ENCODE assay signal across 11 cellular contexts in genomic region chr2:153543639-153544071, GRCh38.
DNase-seq lines count a peak whose midpoint lies in the region; ATAC-seq and TF ChIP-seq lines count a peak whose summit lies in the region.
"Had no signal": no experiment of that assay in that cellular context is flagged by ENCODE, and none has a peak within 500 bp of the region (broad histone marks: within the 10 kb centered on the region; RNA-seq: fewer than 3 reads in every experiment).

No MANE protein-coding gene starts in this region.

- H3K9me3 ChIP-seq in upper lobe of left lung: peaks cover 0 to 8% (median 0%) of the 10 kb centered on the region in 4 donors

- H3K4me1 ChIP-seq in upper lobe of left lung: no peaks in the 10 kb centered on the region
- H3K4me1 ChIP-seq: breast epithelium had no signal

- H3K9me3 Mint-ChIP-seq in activated CD8-positive, alpha-beta memory T cell treated with anti-CD3 and anti-CD28 coated beads, Interleukin-2, amount 10 ng/mL, durations not matched to agents 7 days and 5 days (ENCODE audit: low read depth): peaks cover 7% of the 10 kb centered on the region
- H3K9me3 Mint-ChIP-seq: neural crest cell had no signal

- no peak for DNase-seq in activated CD8-positive, alpha-beta memory T cell treated with anti-CD3 and anti-CD28 coated beads, Interleukin-2, amount 10 ng/mL, durations not matched to agents 7 days and 5 days
- no peak for DNase-seq in activated CD8-positive, alpha-beta memory T cell treated with anti-CD3 and anti-CD28 coated beads, Interleukin-2, amount 50 U/mL, for 4 hours
- peak; percentile 93 for DNase-seq in NCI-H748 (lab: John Stamatoyannopoulos, UW; ENCODE audit: unreplicated experiment)
- DNase-seq in renal cortical epithelial cell (ENCODE audit: low read depth): peak; percentile 84
- no peak for DNase-seq in HuH-7.5 (ENCODE audit: low spot score)
- no peak for DNase-seq in NCI-H128 (lab: John Stamatoyannopoulos, UW; ENCODE audit: unreplicated experiment)
- no peak for DNase-seq in upper lobe of left lung
- DNase-seq: glutamatergic neuron had no signal

- H3K4me3 ChIP-seq in upper lobe of left lung: no peak overlapping the region
- H3K4me3 ChIP-seq: breast epithelium had no signal

- peak; percentile 63 for ATAC-seq in activated CD8-positive, alpha-beta memory T cell treated with anti-CD3 and anti-CD28 coated beads, Interleukin-2, amount 10 ng/mL, durations not matched to agents 7 days and 5 days
- peak; percentile 97 for ATAC-seq in HG03095 (IDR thresholded peaks at IDR 0.05; ENCODE audit: unreplicated experiment)
- no peak for ATAC-seq in upper lobe of left lung (ENCODE audit: low FRiP score in 2 of 2)

- no peak for TF ChIP-seq POLR2A in upper lobe of left lung (IDR thresholded peaks at IDR 0.05)

- TF ChIP-seq EP300 in upper lobe of left lung (IDR thresholded peaks at IDR 0.05): no peak

- H3K4me1 Mint-ChIP-seq in activated CD8-positive, alpha-beta memory T cell treated with anti-CD3 and anti-CD28 coated beads, Interleukin-2, amount 10 ng/mL, durations not matched to agents 7 days and 5 days: peaks cover 9% of the 10 kb centered on the region
- H3K4me1 Mint-ChIP-seq: neural crest cell had no signal

- no peaks in the 10 kb centered on the region for H3K27me3 Mint-ChIP-seq in activated CD8-positive, alpha-beta memory T cell treated with anti-CD3 and anti-CD28 coated beads, Interleukin-2, amount 10 ng/mL, durations not matched to agents 7 days and 5 days

- 39 to 41% methylated on average over 5 of the region's 5 CpGs for WGBS in upper lobe of left lung, 2 donors

- H3K36me3 Mint-ChIP-seq in activated CD8-positive, alpha-beta memory T cell treated with anti-CD3 and anti-CD28 coated beads, Interleukin-2, amount 10 ng/mL, durations not matched to agents 7 days and 5 days: no peaks in the 10 kb centered on the region

- no peaks in the 10 kb centered on the region for H3K36me3 ChIP-seq in upper lobe of left lung
- H3K36me3 ChIP-seq: breast epithelium had no signal

- H3K27ac Mint-ChIP-seq in activated CD8-positive, alpha-beta memory T cell treated with anti-CD3 and anti-CD28 coated beads, Interleukin-2, amount 10 ng/mL, durations not matched to agents 7 days and 5 days: no peak overlapping the region

- no peak overlapping the region for H3K4me3 Mint-ChIP-seq in activated CD8-positive, alpha-beta memory T cell treated with anti-CD3 and anti-CD28 coated beads, Interleukin-2, amount 10 ng/mL, durations not matched to agents 7 days and 5 days
- H3K4me3 Mint-ChIP-seq: neural crest cell had no signal

- H3K27me3 ChIP-seq in upper lobe of left lung: no peaks in the 10 kb centered on the region
- H3K27me3 ChIP-seq: breast epithelium had no signal

- TF ChIP-seq CTCF in upper lobe of left lung (IDR thresholded peaks at IDR 0.05): no peak

- CTCF ChIA-PET in activated CD8-positive, alpha-beta memory T cell treated with anti-CD3 and anti-CD28 coated beads, Interleukin-2, amount 10 ng/mL, durations not matched to agents 7 days and 5 days (lab: Charles Lee): no interaction called here

- no peak overlapping the region for H3K27ac ChIP-seq in upper lobe of left lung
- H3K27ac ChIP-seq: breast epithelium had no signal

Comparison
In these comparisons a context has a peak if more than half of its experiments do, and no peak if none do; other contexts are left out.
1. ATAC-seq: peak in activated CD8-positive, alpha-beta memory T cell treated with anti-CD3 and anti-CD28 coated beads, Interleukin-2, amount 10 ng/mL, durations not matched to agents 7 days and 5 days (single experiment) and HG03095 (single experiment); none in upper lobe of left lung (0 of 2).
2. DNase-seq: peak in NCI-H748 (single experiment) and renal cortical epithelial cell (single experiment); none in activated CD8-positive, alpha-beta memory T cell treated with anti-CD3 and anti-CD28 coated beads, Interleukin-2, amount 10 ng/mL, durations not matched to agents 7 days and 5 days (single experiment), activated CD8-positive, alpha-beta memory T cell treated with anti-CD3 and anti-CD28 coated beads, Interleukin-2, amount 50 U/mL, for 4 hours (single experiment), HuH-7.5 (single experiment), NCI-H128 (single experiment) and upper lobe of left lung (0 of 2).